15 cellular contexts compared by ENCODE assay signal in the genomic region with DNA sequence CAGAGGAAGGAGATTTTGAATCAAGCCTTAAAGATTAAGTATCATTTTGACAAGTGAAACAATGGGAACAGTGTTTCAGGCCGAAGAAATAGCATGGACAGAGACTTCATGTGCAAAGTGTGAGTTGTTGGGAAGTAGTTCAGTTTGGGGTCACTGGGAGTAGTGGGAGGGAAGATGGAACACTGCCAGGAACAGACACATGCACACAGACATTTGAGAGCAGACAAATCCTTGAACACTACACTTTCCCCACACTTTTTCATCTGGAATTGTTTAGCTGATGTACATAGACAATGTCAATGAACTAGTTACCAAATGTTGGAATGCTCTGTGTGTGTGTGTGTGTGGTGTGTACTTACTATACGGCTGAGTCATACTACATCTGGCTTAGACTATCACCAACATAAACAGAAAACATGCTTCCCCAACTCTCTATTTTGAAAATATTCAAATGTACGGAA. TPM values are rescaled to one million over a fixed set of nuclear protein-coding genes. Genes with fewer than 3 reads are reported as not detected.
DNase-seq lines count a peak whose midpoint lies in the region; ATAC-seq and TF ChIP-seq lines count a peak whose summit lies in the region.
"Had no signal": no experiment of that assay in that cellular context is flagged by ENCODE, and none has a peak within 500 bp of the region (broad histone marks: within the 10 kb centered on the region; RNA-seq: fewer than 3 reads in every experiment).

No MANE protein-coding gene starts in this region.

- TF ChIP-seq CTCF in Calu3 (IDR thresholded peaks at IDR 0.05; ENCODE audit: unreplicated experiment) = no peak
- no peak for TF ChIP-seq CTCF in Panc1 (IDR thresholded peaks at IDR 0.05)
- TF ChIP-seq CTCF in tibial nerve (IDR thresholded peaks at IDR 0.05) = no peak

- H3K9me3 ChIP-seq in Panc1 (ENCODE audit: control insufficient read depth, insufficient read depth, low read depth, low read length) = no peaks in the 10 kb centered on the region
- H3K9me3 ChIP-seq in tibial nerve = no peaks in the 10 kb centered on the region

- H3K27ac Mint-ChIP-seq in Calu3 (ENCODE audit: unreplicated experiment) = peak overlapping the region; percentile 46
- H3K27ac Mint-ChIP-seq: activated CD8-positive, alpha-beta T cell treated with anti-CD3 and anti-CD28 coated beads for 36 hours; activated naive CD4-positive, alpha-beta T cell treated with anti-CD3 and anti-CD28 coated beads for 36 hours; CD4-positive, alpha-beta memory T cell; GM23338 had no signal

- no peaks in the 10 kb centered on the region for H3K9me3 Mint-ChIP-seq in Calu3 (ENCODE audit: low read depth, unreplicated experiment)
- H3K9me3 Mint-ChIP-seq: activated CD8-positive, alpha-beta T cell treated with anti-CD3 and anti-CD28 coated beads for 36 hours; activated naive CD4-positive, alpha-beta T cell treated with anti-CD3 and anti-CD28 coated beads for 36 hours; GM23338 had no signal

- H3K4me3 ChIP-seq in Panc1 (ENCODE audit: low read depth in 2 of 2, low read length in 2 of 2) = no peak overlapping the region
- H3K4me3 ChIP-seq in tibial nerve = no peak overlapping the region
- H3K4me3 ChIP-seq: GM23338 had no signal

- no peak overlapping the region for H3K4me3 Mint-ChIP-seq in Calu3 (ENCODE audit: low read depth, unreplicated experiment)
- H3K4me3 Mint-ChIP-seq: activated CD8-positive, alpha-beta T cell treated with anti-CD3 and anti-CD28 coated beads for 36 hours; activated naive CD4-positive, alpha-beta T cell treated with anti-CD3 and anti-CD28 coated beads for 36 hours; CD4-positive, alpha-beta memory T cell; GM23338 had no signal

- in situ Hi-C loops in Panc1 (cut with HindIII; ENCODE audit: low pct_unique_long_range_greater_than_20kb, low sequenced_read_pairs) = no loop called here

- peaks cover 34% of the 10 kb centered on the region for H3K4me1 Mint-ChIP-seq in Calu3 (ENCODE audit: low read depth, unreplicated experiment)
- H3K4me1 Mint-ChIP-seq: CD4-positive, alpha-beta memory T cell had no signal

- intact Hi-C loops in Calu3 (cut with micrococcal nuclease; ENCODE audit: unreplicated experiment) = no loop called here
- intact Hi-C loops in Panc1 (cut with micrococcal nuclease; ENCODE audit: unreplicated experiment) = no loop called here

- ATAC-seq in Panc1 (no peak), GM21619 (IDR thresholded peaks at IDR 0.05; ENCODE audit: unreplicated experiment) (no peak)
- ATAC-seq: activated CD8-positive, alpha-beta T cell treated with anti-CD3 and anti-CD28 coated beads for 36 hours had no signal

- TF ChIP-seq POLR2A in tibial nerve (IDR thresholded peaks at IDR 0.05) = no peak

- CTCF ChIA-PET in Calu3 (lab: Charles Lee) = no interaction called here
- CTCF ChIA-PET in Panc1 (lab: Charles Lee) = no interaction called here

- POLR2A ChIA-PET in Panc1 (lab: Charles Lee) = no interaction called here

- BruUV-seq in Calu3 (replicated peaks; lab: Mats Ljungman, UMichigan) (no TSS peak), Panc1 (replicated peaks; lab: Mats Ljungman, UMichigan) (no TSS peak)

- H3K36me3 Mint-ChIP-seq in Calu3 (ENCODE audit: insufficient read depth, unreplicated experiment) = peaks cover 5% of the 10 kb centered on the region
- H3K36me3 Mint-ChIP-seq: CD4-positive, alpha-beta memory T cell had no signal

- DNase-seq in Calu3 (no peak), Panc1 (ENCODE audit: low read depth, low spot score) (no peak), dedifferentiated amniotic fluid mesenchymal stem cell (ENCODE audit: extremely low spot score) (peak; percentile 88), myocyte (ENCODE audit: low read depth) (peak; percentile 49), tibial nerve (ENCODE audit: low spot score in 2 of 2) (no peak), hypothalamus (lab: John Stamatoyannopoulos, UW) (no peak), NCI-H1048 (lab: John Stamatoyannopoulos, UW) (no peak)
- DNase-seq: activated CD8-positive, alpha-beta T cell treated with anti-CD3 and anti-CD28 coated beads for 36 hours; activated naive CD4-positive, alpha-beta T cell treated with anti-CD3 and anti-CD28 coated beads for 36 hours; CD4-positive, alpha-beta memory T cell; midbrain; NCI-H146; NK-92 treated with Interleukin-12 subunit alpha and Interleukin-12 subunit beta, amount 100 ng/mL, for 24 hours had no signal

- peak overlapping the region; percentile 3; the same call in 1 of the 2 replicates for H3K27ac ChIP-seq in Panc1 (ENCODE audit: low read length)
- peak overlapping the region in 2 of 4 donors; percentile 49 to 70 for H3K27ac ChIP-seq in tibial nerve

- H3K27me3 Mint-ChIP-seq in Calu3 (ENCODE audit: unreplicated experiment) = no peaks in the 10 kb centered on the region
- H3K27me3 Mint-ChIP-seq: activated CD8-positive, alpha-beta T cell treated with anti-CD3 and anti-CD28 coated beads for 36 hours had no signal

- peaks cover 9% of the 10 kb centered on the region; the same call in 1 of the 2 replicates for H3K4me1 ChIP-seq in Panc1 (ENCODE audit: control insufficient read depth, insufficient read depth, low read length)
- peaks cover 0 to 19% (median 5%) of the 10 kb centered on the region in 4 donors for H3K4me1 ChIP-seq in tibial nerve

- H3K36me3 ChIP-seq in Panc1 (ENCODE audit: control insufficient read depth, insufficient read depth, low read length) = no peaks in the 10 kb centered on the region
- H3K36me3 ChIP-seq in tibial nerve = no peaks in the 10 kb centered on the region

- H3K27me3 ChIP-seq in Panc1 (ENCODE audit: control insufficient read depth, insufficient read depth, low read length) = no peaks in the 10 kb centered on the region
- H3K27me3 ChIP-seq in tibial nerve = no peaks in the 10 kb centered on the region

- WGBS in tibial nerve, 2 donors = 19 to 30% methylated on average over 3 of the region's 3 CpGs

- no peak for TF ChIP-seq EP300 in tibial nerve (IDR thresholded peaks at IDR 0.05)

RNA-seq across cellular contexts. Expression of gene LRRC17, which starts 52.4 kb away (rescaled TPM):
- 0.32 and 0.42 TPM in 2 replicates for total RNA-seq in Calu3 (2022)
- total RNA-seq in Panc1 (2021; ENCODE audit: unreplicated experiment) = 0.39 TPM
- not detected for polyA plus RNA-seq in Panc1 (2012; ENCODE audit: insufficient read length)
- 533 and 907 TPM in 2 replicates for total RNA-seq in myocyte
- 245 TPM for polyA plus RNA-seq in myocyte (2012)
- total RNA-seq in tibial nerve = 1 to 10 TPM; 1.7 to 9.0 (median 2.6) TPM
- total RNA-seq: activated CD8-positive, alpha-beta T cell treated with anti-CD3 and anti-CD28 coated beads for 36 hours; activated naive CD4-positive, alpha-beta T cell treated with anti-CD3 and anti-CD28 coated beads for 36 hours had no signal

Comparison
In these comparisons a context has a peak if more than half of its experiments do, and no peak if none do; other contexts are left out.
1. DNase-seq: peak in dedifferentiated amniotic fluid mesenchymal stem cell (single experiment) and myocyte (single experiment); none in Calu3 (single experiment), Panc1 (single experiment), tibial nerve (0 of 2), hypothalamus (0 of 51) and NCI-H1048 (single experiment).
2. RNA of gene LRRC17, which starts 52.4 kb away (total RNA-seq): 533 to 907 TPM in myocyte; 1.7 to 9.0 TPM in tibial nerve, 0.32 to 0.42 TPM in Calu3 and 0.39 TPM in Panc1 (single experiment); every median in the first group is over 10 times any median in the second.